In the genomic region with DNA sequence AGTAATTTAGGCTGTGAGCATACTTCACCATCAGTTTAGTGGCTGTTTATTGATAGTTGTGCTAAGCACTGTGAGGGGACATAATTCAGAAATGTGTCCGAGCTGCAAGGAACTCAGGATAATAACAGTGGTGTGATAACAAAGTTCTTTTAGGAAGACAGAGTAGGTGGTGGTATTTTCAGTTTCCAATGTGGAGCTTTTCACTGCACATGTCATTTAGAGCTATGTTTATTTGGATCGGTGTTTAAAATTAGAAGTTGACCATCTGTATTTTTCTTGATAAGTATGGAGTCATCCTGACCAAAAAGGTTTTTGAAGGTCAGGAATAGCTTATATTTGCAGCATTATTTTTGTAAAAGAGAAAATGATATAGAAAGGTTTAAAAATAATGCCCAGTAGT, we compare ENCODE assay signal across 34 cellular contexts.
"Had no signal": no experiment of that assay in that cellular context is flagged by ENCODE, and none has a peak within 500 bp of the region (broad histone marks: within the 10 kb centered on the region; RNA-seq: fewer than 3 reads in every experiment).

No MANE protein-coding gene starts in this region.

- H3K27me3 ChIP-seq: MG63 had no signal

- H3K36me3 ChIP-seq: MG63 had no signal

- H3K27ac ChIP-seq: KMS-11 had no signal

- DNase-seq: Karpas-422, Kasumi-1, MG63, MM.1S, MV-4-11, NCI-H1048, NCI-H1092, NCI-H1092 treated with DMSO at 0.1 percent for 48 hours, NCI-H1105, NCI-H1105 treated with DMSO at 0.1 percent for 48 hours, NCI-H1417 treated with DMSO at 0.1 percent for 48 hours, NCI-H1436, NCI-H1436 treated with DMSO at 0.1 percent for 48 hours, NCI-H146, NCI-H1694, NCI-H1694 treated with DMSO at 0.1 percent for 48 hours, NCI-H187, NCI-H187 treated with DMSO at 0.1 percent for 48 hours, NCI-H1930, NCI-H2029, NCI-H2029 treated with DMSO at 0.1 percent for 48 hours, NCI-H2081, NCI-H2081 treated with DMSO at 0.1 percent for 48 hours, NCI-H2107, NCI-H2171, NCI-H2171 treated with DMSO at 0.1 percent for 48 hours, NCI-H226, NCI-H345, NCI-H446, NCI-H446 treated with DMSO at 0.1 percent for 48 hours, NCI-H510A, NCI-H510A treated with DMSO at 0.1 percent for 48 hours, NCI-H524 had no signal

- H3K9ac ChIP-seq: KMS-11 had no signal

- H3K4me2 ChIP-seq: KMS-11 had no signal

- H3K4me3 ChIP-seq: MG63 had no signal

- H3K9me3 ChIP-seq: MG63 had no signal
